ENCODE assay signal across 21 cellular contexts in the genomic region with DNA sequence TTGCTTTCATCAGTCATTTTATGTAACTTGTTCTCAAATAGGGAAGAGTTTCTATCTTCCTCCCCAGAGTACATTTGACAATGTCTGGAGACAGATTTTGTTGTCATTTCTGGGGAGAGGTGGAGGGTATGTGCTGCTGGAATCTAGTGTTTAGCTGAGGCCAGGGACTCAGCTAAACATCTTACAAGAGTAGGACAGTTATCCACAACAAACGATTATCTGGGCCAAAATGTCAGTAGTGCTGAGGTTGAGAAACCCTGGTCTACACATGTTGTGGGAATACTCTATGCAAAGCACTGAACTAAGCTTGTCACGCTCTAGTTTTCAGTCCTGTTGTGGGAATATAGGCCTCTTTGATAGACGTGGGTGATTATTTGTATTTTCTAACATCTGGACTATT.
"Had no signal": no experiment of that assay in that cellular context is flagged by ENCODE, and none has a peak within 500 bp of the region (broad histone marks: within the 10 kb centered on the region; RNA-seq: fewer than 3 reads in every experiment).

No MANE protein-coding gene starts in this region.

- DNase-seq: KBM-7, MV-4-11, NCI-H1048, NCI-H1105, NCI-H1417, NCI-H1436 treated with DMSO at 0.1 percent for 48 hours, NCI-H1694, NCI-H187 treated with DMSO at 0.1 percent for 48 hours, NCI-H2029 treated with DMSO at 0.1 percent for 48 hours, NCI-H2171 treated with DMSO at 0.1 percent for 48 hours, NCI-H2227 treated with DMSO at 0.1 percent for 48 hours, NCI-H524, NCI-H526 treated with DMSO at 0.1 percent for 48 hours, NCI-H748 treated with DMSO at 0.1 percent for 48 hours, PC-3, SHP77, SK-N-SH, SW 1271 had no signal

- ATAC-seq: Panc1, PC-3 had no signal

- H3K9me2 ChIP-seq: SK-N-SH had no signal

- H3K9me3 ChIP-seq: SK-N-SH had no signal

- H3K4me2 ChIP-seq: SK-N-SH had no signal

- H3K27ac ChIP-seq: HL-60, RWPE1 had no signal

- H3K9ac ChIP-seq: SK-N-SH had no signal
